In genomic region chr17:50051082-50051576, GRCh38 we compare ENCODE assay signal across 10 cellular contexts. TPM values are rescaled to one million over a fixed set of nuclear protein-coding genes. Genes with fewer than 3 reads are reported as not detected.
DNase-seq lines count a peak whose midpoint lies in the region; ATAC-seq lines count a peak whose summit lies in the region.
"Had no signal": no experiment of that assay in that cellular context is flagged by ENCODE, and none has a peak within 500 bp of the region (broad histone marks: within the 10 kb centered on the region; RNA-seq: fewer than 3 reads in every experiment).

No MANE protein-coding gene starts in this region.

- DNase-seq in Daoy (ENCODE audit: low read depth) (peak; percentile 97), NOMO-1 treated with dmso at 0.1 percent for 144 hours (lab: John Stamatoyannopoulos, UW; ENCODE audit: unreplicated experiment) (peak; percentile 30), superior temporal gyrus (ENCODE audit: extremely low spot score) (no peak), NCI-H2107 treated with DMSO at 0.1 percent for 48 hours (lab: John Stamatoyannopoulos, UW; ENCODE audit: unreplicated experiment) (no peak)
- peak; percentile 84 for DNase-seq in activated effector memory CD4-positive, alpha-beta T cell treated with anti-CD3 and anti-CD28 coated beads, Interleukin-2, amount 50 U/mL, for 16 hours

- no peak for ATAC-seq in HG02884 (IDR thresholded peaks at IDR 0.05; ENCODE audit: unreplicated experiment)
- ATAC-seq in GM19455 (IDR thresholded peaks at IDR 0.05; ENCODE audit: unreplicated experiment): no peak

- H3K4me1 ChIP-seq in mesodermal cell (ENCODE audit: control insufficient read depth, insufficient read depth, low read length, poor library complexity, severe bottlenecking): peaks cover 72% of the 10 kb centered on the region

- no peaks in the 10 kb centered on the region for H3K36me3 ChIP-seq in mesodermal cell (ENCODE audit: control insufficient read depth, insufficient read depth, low read length)

- WGBS in mesodermal cell (ENCODE audit: insufficient coverage in 2 of 2), 2 experiments: 73 to 100% methylated on average over 1 to 3 of the region's 4 CpGs

- no peak overlapping the region for H3K4me3 ChIP-seq in mesodermal cell (ENCODE audit: extremely low read depth, insufficient read depth, low read length, poor library complexity, severe bottlenecking)

- peak overlapping the region; percentile 51 for H3K27ac ChIP-seq in mesodermal cell (ENCODE audit: low read depth, low read length, severe bottlenecking)
- H3K27ac ChIP-seq: HL-60 had no signal

- H3K9me3 ChIP-seq in mesodermal cell (ENCODE audit: control insufficient read depth, low read length): no peaks in the 10 kb centered on the region

RNA-seq across cellular contexts. Expression of gene ITGA3, which starts 4.8 kb away (rescaled TPM):
- 70.8 and 76.5 TPM in 2 replicates for total RNA-seq in Daoy (2014; rRNA removed; shearing (Covaris generic))
- 108 TPM for polyA plus RNA-seq in mesodermal cell (2013, experiment 1 of 2)
- 102 TPM for polyA plus RNA-seq in mesodermal cell (2013, experiment 2 of 2)

RNA-seq across cellular contexts. Expression of gene PDK2, which starts 44.0 kb away (rescaled TPM):
- 4.5 and 5.7 TPM in 2 replicates for total RNA-seq in Daoy (2014; rRNA removed; shearing (Covaris generic))
- 34.0 TPM for polyA plus RNA-seq in mesodermal cell (2013, experiment 1 of 2)
- polyA plus RNA-seq in mesodermal cell (2013, experiment 2 of 2): 27.2 TPM

RNA-seq across cellular contexts. Expression of gene DLX3, which starts 56.1 kb away (rescaled TPM):
- total RNA-seq in Daoy (2014; rRNA removed; shearing (Covaris generic)): not detected in 2 replicates
- 1.9 TPM for polyA plus RNA-seq in mesodermal cell (2013, experiment 1 of 2)
- 1.2 TPM for polyA plus RNA-seq in mesodermal cell (2013, experiment 2 of 2)
- total RNA-seq: mononuclear cell had no signal

Comparison
In these comparisons a context has a peak if more than half of its experiments do, and no peak if none do; other contexts are left out.
1. DNase-seq: peak in Daoy (single experiment), NOMO-1 treated with dmso at 0.1 percent for 144 hours (single experiment) and activated effector memory CD4-positive, alpha-beta T cell treated with anti-CD3 and anti-CD28 coated beads, Interleukin-2, amount 50 U/mL, for 16 hours (single experiment); none in superior temporal gyrus (single experiment) and NCI-H2107 treated with DMSO at 0.1 percent for 48 hours (single experiment).